Comparison of ENCODE assay signal across 25 cellular contexts in genomic region chr5:107597803-107598202, GRCh38.
DNase-seq lines count a peak whose midpoint lies in the region; ATAC-seq, FAIRE-seq and TF ChIP-seq lines count a peak whose summit lies in the region.
"Had no signal": no experiment of that assay in that cellular context is flagged by ENCODE, and none has a peak within 500 bp of the region (broad histone marks: within the 10 kb centered on the region; RNA-seq: fewer than 3 reads in every experiment).

No MANE protein-coding gene starts in this region.

- no peak overlapping the region for H3K27ac ChIP-seq in A549
- H3K27ac ChIP-seq in coronary artery = no peak overlapping the region
- no peak overlapping the region for H3K27ac ChIP-seq in thoracic aorta
- H3K27ac ChIP-seq: 22Rv1, BLaER1 had no signal

- H3K36me3 ChIP-seq in thoracic aorta = no peaks in the 10 kb centered on the region
- H3K36me3 ChIP-seq: BE2C, BLaER1 had no signal

- H3K9me3 ChIP-seq in A549 (no peaks in the 10 kb centered on the region), thoracic aorta (no peaks in the 10 kb centered on the region)
- H3K9me3 ChIP-seq: BE2C, BLaER1 had no signal

- TF ChIP-seq EP300 in A549 (IDR thresholded peaks at IDR 0.05) = no peak

- CTCF ChIA-PET in A549 (lab: Yijun Ruan, JAX) = interaction anchor here (1.1 kb wide), 1 partner anchor 26 kb away, joined by 5 read pairs; no protein-coding TSS in a partner anchor

- 93% methylated on average over 3 of the region's 3 CpGs for WGBS in A549 (ENCODE audit: missing lambda C conversion rate)

- H3K4me2 ChIP-seq in A549 = 0 out of 3 replicates have a peak overlapping the region, but pooled peaks have one; percentile 57
- H3K4me2 ChIP-seq: BLaER1 had no signal

- H3K9me3 Mint-ChIP-seq in natural killer cell treated with Interleukin-12 subunit alpha and Interleukin-12 subunit beta and Interleukin-15 and Interleukin-18, amount 100 ng/mL, for 72 hours = no peaks in the 10 kb centered on the region
- H3K9me3 Mint-ChIP-seq: CD14-positive monocyte; CD4-positive, alpha-beta memory T cell; CD8-positive, alpha-beta memory T cell had no signal

- no peak overlapping the region for H3K27ac Mint-ChIP-seq in natural killer cell treated with Interleukin-12 subunit alpha and Interleukin-12 subunit beta and Interleukin-15 and Interleukin-18, amount 100 ng/mL, for 72 hours
- H3K27ac Mint-ChIP-seq: CD14-positive monocyte; CD4-positive, alpha-beta memory T cell; CD4-positive, CD25-positive, alpha-beta regulatory T cell; CD8-positive, alpha-beta memory T cell had no signal

- no peak for FAIRE-seq in A549 (lab: Jason Lieb, UNC)
- FAIRE-seq: GM12878, GM12892, GM18507 had no signal

- H3K27me3 Mint-ChIP-seq in natural killer cell treated with Interleukin-12 subunit alpha and Interleukin-12 subunit beta and Interleukin-15 and Interleukin-18, amount 100 ng/mL, for 72 hours = peaks cover 11 to 12% of the 10 kb centered on the region in 2 donors

- H3K4me3 Mint-ChIP-seq in natural killer cell treated with Interleukin-12 subunit alpha and Interleukin-12 subunit beta and Interleukin-15 and Interleukin-18, amount 100 ng/mL, for 72 hours = no peak overlapping the region
- H3K4me3 Mint-ChIP-seq: CD14-positive monocyte; CD4-positive, alpha-beta memory T cell; CD4-positive, CD25-positive, alpha-beta regulatory T cell; CD8-positive, alpha-beta memory T cell had no signal

- TF ChIP-seq CTCF in A549 (IDR thresholded peaks at IDR 0.05) = no peak
- no peak for TF ChIP-seq CTCF in coronary artery (IDR thresholded peaks at IDR 0.05)
- TF ChIP-seq CTCF in thoracic aorta (IDR thresholded peaks at IDR 0.05) = no peak

- no peak for TF ChIP-seq RAD21 in A549 (conservative IDR thresholded peaks at IDR 0.05 in 1 of 2, IDR thresholded peaks at IDR 0.05 in 1 of 2)

- H3K4me3 ChIP-seq in A549 (no peak overlapping the region), coronary artery (peak overlapping the region; percentile 36), thoracic aorta (peak overlapping the region; percentile 26)
- H3K4me3 ChIP-seq: BLaER1, GM12878 had no signal

- H3K4me1 ChIP-seq in A549 = peaks cover 64% of the 10 kb centered on the region
- peaks cover 10 to 37% of the 10 kb centered on the region in 2 donors for H3K4me1 ChIP-seq in thoracic aorta (ENCODE audit: control insufficient read depth in 1 of 2, low read depth in 2 of 2)
- H3K4me1 ChIP-seq: BLaER1 had no signal

- TF ChIP-seq POLR2A in A549 (IDR thresholded peaks at IDR 0.05; ENCODE audit: low read length) = no peak

- no peaks in the 10 kb centered on the region for H3K36me3 Mint-ChIP-seq in natural killer cell treated with Interleukin-12 subunit alpha and Interleukin-12 subunit beta and Interleukin-15 and Interleukin-18, amount 100 ng/mL, for 72 hours
- H3K36me3 Mint-ChIP-seq: CD14-positive monocyte; CD4-positive, alpha-beta memory T cell; CD4-positive, CD25-positive, alpha-beta regulatory T cell; CD8-positive, alpha-beta memory T cell had no signal

- POLR2A ChIA-PET in A549 (lab: Yijun Ruan, JAX) = no interaction called here

- no peaks in the 10 kb centered on the region for H3K27me3 ChIP-seq in thoracic aorta (replicated peaks; ENCODE audit: insufficient read depth)
- H3K27me3 ChIP-seq: BE2C, BLaER1 had no signal

- ATAC-seq in A549 = no peak
- ATAC-seq in thoracic aorta (ENCODE audit: insufficient number of reproducible peaks, low FRiP score, low read depth) = no peak
- ATAC-seq in natural killer cell treated with Interleukin-12 subunit alpha and Interleukin-12 subunit beta and Interleukin-15 and Interleukin-18, amount 100 ng/mL, for 72 hours = no peak
- ATAC-seq: GM12878 had no signal

- DNase-seq in A549 (ENCODE audit: low read depth in 1 of 2, low spot score in 1 of 2) (no peak), coronary artery (ENCODE audit: low spot score) (no peak), thoracic aorta (ENCODE audit: low spot score) (no peak), pons (ENCODE audit: low spot score) (no peak)
- no peak for DNase-seq in natural killer cell treated with Interleukin-12 subunit alpha and Interleukin-12 subunit beta and Interleukin-15 and Interleukin-18, amount 100 ng/mL, for 72 hours (ENCODE audit: low spot score)
- DNase-seq: ACHN; BE2C; C1 segment of cervical spinal cord; CD4-positive, alpha-beta memory T cell; CD4-positive, CD25-positive, alpha-beta regulatory T cell; CD8-positive, alpha-beta memory T cell; COR-L47; DMS 273 treated with DMSO at 0.1 percent for 48 hours; DMS153; DMS53; DMS79; DND-41; EL; GDM1 had no signal

- no peaks in the 10 kb centered on the region for H3K4me1 Mint-ChIP-seq in natural killer cell treated with Interleukin-12 subunit alpha and Interleukin-12 subunit beta and Interleukin-15 and Interleukin-18, amount 100 ng/mL, for 72 hours (ENCODE audit: low read depth in 2 of 2)
- H3K4me1 Mint-ChIP-seq: CD14-positive monocyte; CD4-positive, alpha-beta memory T cell; CD4-positive, CD25-positive, alpha-beta regulatory T cell; CD8-positive, alpha-beta memory T cell had no signal

TF ChIP-seq in A549, 52 proteins besides CTCF, POLR2A, EP300 and RAD21:
- TF ChIP-seq MAZ (IDR thresholded peaks at IDR 0.05; ENCODE audit: borderline replicate concordance, low read depth, low read length) (no peak), HOXB5 (CRISPR knock-in tag; IDR thresholded peaks at IDR 0.05) (no peak), USF2 (IDR thresholded peaks at IDR 0.05) (no peak), ZNF302 (CRISPR knock-in tag; IDR thresholded peaks at IDR 0.05) (no peak), MYC (IDR thresholded peaks at IDR 0.05; ENCODE audit: borderline replicate concordance, low read length) (no peak), RNF2 (IDR thresholded peaks at IDR 0.05; ENCODE audit: borderline replicate concordance, low read depth) (no peak), HOXB13 (CRISPR knock-in tag; IDR thresholded peaks at IDR 0.05; ENCODE audit: low read depth) (no peak), PBX3 (IDR thresholded peaks at IDR 0.05) (no peak), HOXA7 (CRISPR knock-in tag; IDR thresholded peaks at IDR 0.05) (no peak), EHMT2 (IDR thresholded peaks at IDR 0.05; ENCODE audit: low read depth) (no peak), MAFK (IDR thresholded peaks at IDR 0.05; ENCODE audit: partially characterized antibody) (no peak), E2F6 (IDR thresholded peaks at IDR 0.05; ENCODE audit: borderline replicate concordance, low read depth) (no peak), CEBPB (IDR thresholded peaks at IDR 0.05) (no peak), CBX8 (IDR thresholded peaks at IDR 0.05) (no peak), ZSCAN20 (CRISPR knock-in tag; IDR thresholded peaks at IDR 0.05) (no peak), CHD4 (IDR thresholded peaks at IDR 0.05; ENCODE audit: borderline replicate concordance) (no peak), TP53 (CRISPR knock-in tag; IDR thresholded peaks at IDR 0.05) (no peak), HEYL (CRISPR knock-in tag; IDR thresholded peaks at IDR 0.05) (no peak)
- TF ChIP-seq, protein P1, sequence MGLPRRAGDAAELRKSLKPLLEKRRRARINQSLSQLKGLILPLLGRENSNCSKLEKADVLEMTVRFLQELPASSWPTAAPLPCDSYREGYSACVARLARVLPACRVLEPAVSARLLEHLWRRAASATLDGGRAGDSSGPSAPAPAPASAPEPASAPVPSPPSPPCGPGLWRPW (IDR thresholded peaks at IDR 0.05) = no peak
- TF ChIP-seq, protein P2, sequence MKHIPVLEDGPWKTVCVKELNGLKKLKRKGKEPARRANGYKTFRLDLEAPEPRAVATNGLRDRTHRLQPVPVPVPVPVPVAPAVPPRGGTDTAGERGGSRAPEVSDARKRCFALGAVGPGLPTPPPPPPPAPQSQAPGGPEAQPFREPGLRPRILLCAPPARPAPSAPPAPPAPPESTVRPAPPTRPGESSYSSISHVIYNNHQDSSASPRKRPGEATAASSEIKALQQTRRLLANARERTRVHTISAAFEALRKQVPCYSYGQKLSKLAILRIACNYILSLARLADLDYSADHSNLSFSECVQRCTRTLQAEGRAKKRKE (CRISPR knock-in tag; IDR thresholded peaks at IDR 0.05; ENCODE audit: low read depth) = no peak
